ENCODE assay signal across 8 cellular contexts in genomic region chr1:44423706-44424546, GRCh38. TPM values are rescaled to one million over a fixed set of nuclear protein-coding genes. Genes with fewer than 3 reads are reported as not detected.
DNase-seq lines count a peak whose midpoint lies in the region; ATAC-seq and TF ChIP-seq lines count a peak whose summit lies in the region.

No MANE protein-coding gene starts in this region.

- H3K27me3 Mint-ChIP-seq in mesothelial cell of epicardium (ENCODE audit: low read depth): peaks cover 84% of the 10 kb centered on the region

- peak; percentile 63 for DNase-seq in AG10803 (ENCODE audit: low read depth)
- peak; percentile 90 for DNase-seq in LNCaP clone FGC (ENCODE audit: low read depth)
- peak; percentile 59 for DNase-seq in choroid plexus epithelial cell (ENCODE audit: low read depth)
- DNase-seq in mucosa of descending colon: peak in 2 of 3 donors; percentile 43 to 81
- DNase-seq in mesothelial cell of epicardium (ENCODE audit: low spot score in 2 of 2, unreplicated experiment in 2 of 2): no peak
- DNase-seq in NK-92 (lab: John Stamatoyannopoulos, UW; ENCODE audit: unreplicated experiment): no peak
- DNase-seq in D341Med (ENCODE audit: low spot score): no peak

- TF ChIP-seq CTCF in AG10803 (conservative IDR thresholded peaks at IDR 0.05; ENCODE audit: low read length) (no peak), LNCaP clone FGC (IDR thresholded peaks at IDR 0.05; ENCODE audit: control insufficient read depth, extremely low read depth, insufficient read depth) (no peak), choroid plexus epithelial cell (conservative IDR thresholded peaks at IDR 0.05; ENCODE audit: low read depth, low read length) (no peak), mucosa of descending colon (IDR thresholded peaks at IDR 0.05) (no peak), mesothelial cell of epicardium (IDR thresholded peaks at IDR 0.05; ENCODE audit: unreplicated experiment) (no peak)

- H3K4me1 ChIP-seq in mucosa of descending colon (ENCODE audit: low read depth): peaks cover 6% of the 10 kb centered on the region

- no peaks in the 10 kb centered on the region for H3K9me3 ChIP-seq in mucosa of descending colon

- no peaks in the 10 kb centered on the region for H3K36me3 Mint-ChIP-seq in mesothelial cell of epicardium

- intact Hi-C loops in mucosa of descending colon (cut with DNase I, micrococcal nuclease): no loop called here

- no peaks in the 10 kb centered on the region for H3K36me3 ChIP-seq in mucosa of descending colon (ENCODE audit: low read depth)

- H3K4me3 ChIP-seq in AG10803 (ENCODE audit: low read length) (no peak overlapping the region), LNCaP clone FGC (ENCODE audit: low read depth, low read length) (no peak overlapping the region), choroid plexus epithelial cell (ENCODE audit: low read depth, low read length) (no peak overlapping the region), mucosa of descending colon (no peak overlapping the region)

- ATAC-seq in mucosa of descending colon (peak; percentile 89), HG02642 (IDR thresholded peaks at IDR 0.05; ENCODE audit: poor library complexity, unreplicated experiment) (no peak)

- no peak overlapping the region for H3K4me3 Mint-ChIP-seq in mesothelial cell of epicardium

- H3K9me3 Mint-ChIP-seq in mesothelial cell of epicardium: no peaks in the 10 kb centered on the region

- H3K4me1 Mint-ChIP-seq in mesothelial cell of epicardium: peaks cover 21% of the 10 kb centered on the region

- H3K27ac Mint-ChIP-seq in mesothelial cell of epicardium: no peak overlapping the region

RNA-seq across cellular contexts. Expression of gene RNF220, which starts 18.9 kb away (rescaled TPM):
- total RNA-seq in mucosa of descending colon (10 to 100 TPM; 61.9 to 83.9 (median 72.7) TPM), mesothelial cell of epicardium (84.2 to 86.0 TPM (median 85.4 TPM) in 3 replicates)

Comparison
In these comparisons a context has a peak if more than half of its experiments do, and no peak if none do; other contexts are left out.
1. DNase-seq: peak in AG10803 (single experiment), LNCaP clone FGC (single experiment), choroid plexus epithelial cell (single experiment) and mucosa of descending colon (2 of 3); none in mesothelial cell of epicardium (0 of 2), NK-92 (single experiment) and D341Med (single experiment).